10 cellular contexts compared by ENCODE assay signal in the genomic region with DNA sequence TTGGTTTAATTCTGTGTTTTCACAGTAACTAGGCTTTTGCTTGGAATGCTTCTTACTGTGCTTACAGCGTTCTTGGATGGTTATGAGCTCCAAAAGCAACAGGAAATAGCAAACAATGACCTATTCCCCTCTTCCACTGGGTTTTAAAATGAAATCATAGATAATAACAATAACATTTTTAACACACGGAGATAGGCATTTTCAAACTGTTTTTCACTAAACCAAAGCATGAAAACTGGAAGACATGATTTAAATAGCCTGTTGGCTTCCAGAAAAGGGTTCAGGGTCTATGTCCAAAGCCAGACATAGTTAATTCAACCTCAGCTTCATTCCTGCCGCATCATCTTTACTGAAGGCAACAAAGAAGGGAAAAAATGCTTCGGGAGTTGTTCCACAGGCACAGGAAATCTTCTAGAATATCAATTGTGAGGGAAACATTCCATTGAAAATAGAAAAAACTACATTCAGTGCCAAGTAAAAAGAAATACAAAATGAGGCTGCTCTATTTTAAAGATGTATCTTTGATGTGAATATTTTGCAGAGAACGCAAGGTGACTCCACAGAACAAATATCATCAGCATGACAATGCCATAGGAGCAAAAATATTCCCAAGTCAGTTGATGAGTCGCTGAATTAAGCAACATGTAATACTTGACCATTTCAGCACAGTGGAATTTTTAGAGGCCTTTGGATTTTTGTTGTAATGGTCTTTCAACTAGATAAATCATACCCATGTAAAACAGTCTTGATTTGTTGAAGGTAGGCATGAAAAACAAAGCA.
A peak's percentile ranks its signal among the peaks of the same experiment; 100 is the strongest.
DNase-seq lines count a peak whose midpoint lies in the region; ATAC-seq, FAIRE-seq and TF ChIP-seq lines count a peak whose summit lies in the region.
"Had no signal": no experiment of that assay in that cellular context is flagged by ENCODE, and none has a peak within 500 bp of the region (broad histone marks: within the 10 kb centered on the region; RNA-seq: fewer than 3 reads in every experiment).

No MANE protein-coding gene starts in this region.

- peak overlapping the region; percentile 96 for H3K9ac ChIP-seq in endothelial cell of umbilical vein (replicated peaks; ENCODE audit: extremely low read depth, insufficient read depth, low read length)

- intact Hi-C loops in endothelial cell of umbilical vein (cut with micrococcal nuclease) (loop anchor here (1.0 to 10.0 kb wide), 7 partner anchors 12 to 541 kb away; a partner anchor contains a TSS), upper lobe of right lung (cut with DNase I) (no loop called here)

- TF ChIP-seq CTCF in RWPE1 (conservative IDR thresholded peaks at IDR 0.05; ENCODE audit: low read depth) = no peak
- no peak for TF ChIP-seq CTCF in endothelial cell of umbilical vein (IDR thresholded peaks at IDR 0.05; ENCODE audit: extremely low read depth in 1 of 2, insufficient read depth in 1 of 2, low read depth in 1 of 2, low read length in 2 of 2)
- TF ChIP-seq CTCF in mesothelial cell of epicardium (IDR thresholded peaks at IDR 0.05; ENCODE audit: unreplicated experiment) = no peak
- no peak for TF ChIP-seq CTCF in upper lobe of right lung (IDR thresholded peaks at IDR 0.05)

- H3K27ac ChIP-seq in RWPE1 (no peak overlapping the region), endothelial cell of umbilical vein (ENCODE audit: insufficient read depth, low read depth, low read length) (peak overlapping the region; percentile 96), upper lobe of right lung (peak overlapping the region; percentile 61)

- H3K9me1 ChIP-seq in endothelial cell of umbilical vein (replicated peaks; ENCODE audit: control insufficient read depth, extremely low read depth, insufficient read depth, low read length) = no peaks in the 10 kb centered on the region

- peak overlapping the region; percentile 78 for H3K4me2 ChIP-seq in endothelial cell of umbilical vein (ENCODE audit: insufficient read depth, low read length)

- H4K20me1 ChIP-seq in endothelial cell of umbilical vein (replicated peaks; ENCODE audit: control insufficient read depth, extremely low read depth, insufficient read depth, low read length) = no peaks in the 10 kb centered on the region

- dilution Hi-C loops in endothelial cell of umbilical vein (cut with MboI; ENCODE audit: extremely low pct_ligation_motif_present, low sequenced_read_pairs) = no loop called here

- H3K9me3 ChIP-seq in endothelial cell of umbilical vein (replicated peaks; ENCODE audit: control insufficient read depth, insufficient read depth, low read length) = no peaks in the 10 kb centered on the region
- no peaks in the 10 kb centered on the region for H3K9me3 ChIP-seq in upper lobe of right lung

- ATAC-seq in upper lobe of right lung (no peak), HG03097 (IDR thresholded peaks at IDR 0.05; ENCODE audit: low FRiP score, unreplicated experiment) (no peak), GM19035 (IDR thresholded peaks at IDR 0.05; ENCODE audit: unreplicated experiment) (no peak)

- POLR2A ChIA-PET in RWPE1 (lab: Yijun Ruan, JAX; ENCODE audit: low non-redundant PET) = no interaction called here
- POLR2A ChIA-PET in endothelial cell of umbilical vein (lab: Charles Lee) = interaction anchor here (1.1 to 1.6 kb wide), 2 partner anchors 12 to 17 kb away, joined by 3 to 10 read pairs; no protein-coding TSS in a partner anchor

- H3K9me3 Mint-ChIP-seq in mesothelial cell of epicardium = peaks cover 17% of the 10 kb centered on the region

- TSS peak; percentile 63 for BruUV-seq in endothelial cell of umbilical vein (replicated peaks; lab: Mats Ljungman, UMichigan)

- peak; percentile 85 for FAIRE-seq in endothelial cell of umbilical vein (lab: Jason Lieb, UNC)

- H3K4me1 Mint-ChIP-seq in mesothelial cell of epicardium = peaks cover 5% of the 10 kb centered on the region

- CTCF ChIA-PET in RWPE1 (lab: Yijun Ruan, JAX) = interaction anchor here (0.6 kb wide), 2 partner anchors 114 to 196 kb away, joined by 3 read pairs; no protein-coding TSS in a partner anchor
- CTCF ChIA-PET in endothelial cell of umbilical vein (lab: Charles Lee) = interaction anchor here (0.8 to 4.0 kb wide), 9 partner anchors 9 to 656 kb away, joined by 3 to 50 read pairs (median 4); a partner anchor contains a TSS

- no peaks in the 10 kb centered on the region for H3K27me3 ChIP-seq in endothelial cell of umbilical vein (ENCODE audit: control insufficient read depth in 2 of 2, insufficient read depth in 2 of 2, low read length in 2 of 2)
- no peaks in the 10 kb centered on the region for H3K27me3 ChIP-seq in upper lobe of right lung

- H3K4me3 ChIP-seq in endothelial cell of umbilical vein (replicated peaks in 1 of 3; ENCODE audit: insufficient read depth in 1 of 3, low read depth in 1 of 3, low read length in 3 of 3) = peak overlapping the region in 1 of 3 experiments; percentile 29
- H3K4me3 ChIP-seq in upper lobe of right lung = no peak overlapping the region

- H3K4me3 Mint-ChIP-seq in mesothelial cell of epicardium = no peak overlapping the region
- H3K4me3 Mint-ChIP-seq: T-helper 1 cell treated with Interleukin-12 subunit alpha and Interleukin-12 subunit beta and Interleukin-4 antibody, amounts not matched to agents 30 μg/mL and 1 μg/mL, for 36 hours had no signal

- peak overlapping the region; percentile 66 for H3K27ac Mint-ChIP-seq in mesothelial cell of epicardium
- H3K27ac Mint-ChIP-seq: T-helper 1 cell treated with Interleukin-12 subunit alpha and Interleukin-12 subunit beta and Interleukin-4 antibody, amounts not matched to agents 30 μg/mL and 1 μg/mL, for 36 hours had no signal

- no peak for TF ChIP-seq POLR2A in endothelial cell of umbilical vein (IDR thresholded peaks at IDR 0.05; ENCODE audit: low read depth, low read length)

- peak overlapping the region; percentile 62 for H2AFZ ChIP-seq in endothelial cell of umbilical vein (ENCODE audit: low read depth, low read length)

- no peaks in the 10 kb centered on the region for H3K79me2 ChIP-seq in endothelial cell of umbilical vein (ENCODE audit: control insufficient read depth, insufficient read depth, low read length)

- DNase-seq in RWPE1 (ENCODE audit: low spot score) = peak; percentile 30
- DNase-seq in endothelial cell of umbilical vein (ENCODE audit: low read depth, low spot score) = peak; percentile 92
- DNase-seq in mesothelial cell of epicardium (ENCODE audit: low spot score in 2 of 2, unreplicated experiment in 2 of 2) = no peak
- DNase-seq in upper lobe of right lung = no peak
- DNase-seq in NCI-H1417 treated with DMSO at 0.1 percent for 48 hours (lab: John Stamatoyannopoulos, UW) = no peak
- DNase-seq: KBM-7, NCI-H524 had no signal

- peaks cover 20% of the 10 kb centered on the region for H3K36me3 Mint-ChIP-seq in mesothelial cell of epicardium

- no peaks in the 10 kb centered on the region for H3K27me3 Mint-ChIP-seq in mesothelial cell of epicardium (ENCODE audit: low read depth)

- H3K4me1 ChIP-seq in endothelial cell of umbilical vein (ENCODE audit: control insufficient read depth, extremely low read depth, insufficient read depth, low read length) (peaks cover 47% of the 10 kb centered on the region), upper lobe of right lung (peaks cover 9% of the 10 kb centered on the region)

- peaks cover 0 to 10% of the 10 kb centered on the region in 2 experiments for H3K36me3 ChIP-seq in endothelial cell of umbilical vein (ENCODE audit: control insufficient read depth in 2 of 2, extremely low read depth in 1 of 2, insufficient read depth in 2 of 2, low read length in 2 of 2)
- peaks cover 26% of the 10 kb centered on the region for H3K36me3 ChIP-seq in upper lobe of right lung

TF ChIP-seq in endothelial cell of umbilical vein, 7 proteins besides CTCF, POLR2A, EP300 and RAD21:
- peak; percentile 42 for TF ChIP-seq JUN (IDR thresholded peaks at IDR 0.05; ENCODE audit: borderline replicate concordance, insufficient read depth, insufficient read length, low read depth)
- peak; percentile 50 for TF ChIP-seq GATA2 (IDR thresholded peaks at IDR 0.05; ENCODE audit: insufficient read depth, insufficient read length, low read depth, low read length)
- TF ChIP-seq POLR2AphosphoS5 (IDR thresholded peaks at IDR 0.05; ENCODE audit: insufficient read depth, low read depth, low read length) = peak; percentile 43
- TF ChIP-seq MYC (IDR thresholded peaks at IDR 0.05; ENCODE audit: low read depth, low read length) = no peak

Comparison
In these comparisons a context has a peak if more than half of its experiments do, and no peak if none do; other contexts are left out.
1. DNase-seq: peak in RWPE1 (single experiment) and endothelial cell of umbilical vein (single experiment); none in mesothelial cell of epicardium (0 of 2), upper lobe of right lung (single experiment) and NCI-H1417 treated with DMSO at 0.1 percent for 48 hours (single experiment).